Comparison of ENCODE assay signal across 10 cellular contexts in genomic region chr17:43014946-43015519, GRCh38. TPM values are rescaled to one million over a fixed set of nuclear protein-coding genes. Genes with fewer than 3 reads are reported as not detected.
DNase-seq lines count a peak whose midpoint lies in the region; ATAC-seq and TF ChIP-seq lines count a peak whose summit lies in the region.
"Had no signal": no experiment of that assay in that cellular context is flagged by ENCODE, and none has a peak within 500 bp of the region (broad histone marks: within the 10 kb centered on the region; RNA-seq: fewer than 3 reads in every experiment).

No MANE protein-coding gene starts in this region.

- no peaks in the 10 kb centered on the region for H3K4me1 ChIP-seq in CD4-positive, CD25-positive, alpha-beta regulatory T cell (ENCODE audit: control insufficient read depth, insufficient read depth, low read length, poor library complexity, severe bottlenecking)
- H3K4me1 ChIP-seq in Peyer's patch (peaks cover 0 to 56% (median 0%) of the 10 kb centered on the region in 4 donors), left ventricle myocardium inferior (peaks cover 91% of the 10 kb centered on the region), parathyroid adenoma (peaks cover 3% of the 10 kb centered on the region)

- no peak for TF ChIP-seq POLR2A in Peyer's patch (IDR thresholded peaks at IDR 0.05)

- no peak overlapping the region for H3K4me3 Mint-ChIP-seq in CD4-positive, CD25-positive, alpha-beta regulatory T cell

- H3K27me3 ChIP-seq in CD4-positive, CD25-positive, alpha-beta regulatory T cell (ENCODE audit: control insufficient read depth, insufficient read depth, low read length): no peaks in the 10 kb centered on the region
- H3K27me3 ChIP-seq in Peyer's patch: no peaks in the 10 kb centered on the region
- H3K27me3 ChIP-seq in left ventricle myocardium inferior (ENCODE audit: low read depth): no peaks in the 10 kb centered on the region
- no peaks in the 10 kb centered on the region for H3K27me3 ChIP-seq in parathyroid adenoma (ENCODE audit: control insufficient read depth, insufficient read depth, low read length)

- intact Hi-C loops in left ventricle myocardium inferior (cut with micrococcal nuclease): no loop called here

- no peak for DNase-seq in CD4-positive, CD25-positive, alpha-beta regulatory T cell
- DNase-seq in Peyer's patch (no peak), left ventricle myocardium inferior (no peak), ecto neural progenitor cell (ENCODE audit: low spot score) (no peak), HCEC 1CT (no peak)
- DNase-seq: COR-L47, SIG-M5 had no signal

- no peak overlapping the region for H2AFZ ChIP-seq in parathyroid adenoma

- H3K4me2 ChIP-seq in parathyroid adenoma (ENCODE audit: low read length): no peak overlapping the region

- H3K4me1 Mint-ChIP-seq in CD4-positive, CD25-positive, alpha-beta regulatory T cell: peaks cover 10 to 37% (median 22%) of the 10 kb centered on the region in 4 donors

- H3K36me3 Mint-ChIP-seq in CD4-positive, CD25-positive, alpha-beta regulatory T cell: peaks cover 17% of the 10 kb centered on the region

- peaks cover 25% of the 10 kb centered on the region for H3K36me3 ChIP-seq in CD4-positive, CD25-positive, alpha-beta regulatory T cell (ENCODE audit: control insufficient read depth, insufficient read depth, low read length)
- peaks cover 0 to 46% (median 0%) of the 10 kb centered on the region in 3 donors for H3K36me3 ChIP-seq in Peyer's patch
- peaks cover 45% of the 10 kb centered on the region for H3K36me3 ChIP-seq in left ventricle myocardium inferior
- no peaks in the 10 kb centered on the region for H3K36me3 ChIP-seq in parathyroid adenoma (ENCODE audit: control insufficient read depth, insufficient read depth, low read length)

- no peaks in the 10 kb centered on the region for H3K27me3 Mint-ChIP-seq in CD4-positive, CD25-positive, alpha-beta regulatory T cell

- H3K79me2 ChIP-seq in parathyroid adenoma: no peaks in the 10 kb centered on the region

- no peak overlapping the region for H3K9ac ChIP-seq in parathyroid adenoma

- H3K27ac Mint-ChIP-seq in CD4-positive, CD25-positive, alpha-beta regulatory T cell: peak overlapping the region in 2 of 3 donors; percentile 62 to 76

- ATAC-seq in CD4-positive, CD25-positive, alpha-beta regulatory T cell (ENCODE audit: low read depth in 2 of 2): no peak
- ATAC-seq in GM21381 (IDR thresholded peaks at IDR 0.05; ENCODE audit: unreplicated experiment) (no peak), GM19023 (IDR thresholded peaks at IDR 0.05; ENCODE audit: unreplicated experiment) (no peak)

- no peaks in the 10 kb centered on the region for H3K9me3 ChIP-seq in CD4-positive, CD25-positive, alpha-beta regulatory T cell (ENCODE audit: control insufficient read depth in 2 of 2, low read length in 2 of 2)
- no peaks in the 10 kb centered on the region for H3K9me3 ChIP-seq in Peyer's patch
- no peaks in the 10 kb centered on the region for H3K9me3 ChIP-seq in left ventricle myocardium inferior (replicated peaks)
- H3K9me3 ChIP-seq in parathyroid adenoma (ENCODE audit: control insufficient read depth, low read length): no peaks in the 10 kb centered on the region

- H3K4me3 ChIP-seq in CD4-positive, CD25-positive, alpha-beta regulatory T cell (ENCODE audit: low read depth, low read length): no peak overlapping the region
- no peak overlapping the region for H3K4me3 ChIP-seq in Peyer's patch
- H3K4me3 ChIP-seq in left ventricle myocardium inferior: no peak overlapping the region
- H3K4me3 ChIP-seq in parathyroid adenoma (ENCODE audit: low read depth, low read length): no peak overlapping the region

- TF ChIP-seq CTCF in Peyer's patch (IDR thresholded peaks at IDR 0.05) (no peak), left ventricle myocardium inferior (IDR thresholded peaks at IDR 0.05; ENCODE audit: borderline replicate concordance) (no peak), parathyroid adenoma (IDR thresholded peaks at IDR 0.05) (no peak)

- no peak overlapping the region for H3K27ac ChIP-seq in CD4-positive, CD25-positive, alpha-beta regulatory T cell (ENCODE audit: insufficient read depth, low read length, poor library complexity, severe bottlenecking)
- H3K27ac ChIP-seq in Peyer's patch (peak overlapping the region in 3 of 4 donors; percentile 17 to 52 (median 44)), left ventricle myocardium inferior (replicated peaks) (peak overlapping the region; percentile 86), parathyroid adenoma (peak overlapping the region; percentile 49)

- H3K9me3 Mint-ChIP-seq in CD4-positive, CD25-positive, alpha-beta regulatory T cell: no peaks in the 10 kb centered on the region

RNA-seq across cellular contexts. Expression of gene VAT1, which starts 7.2 kb away (rescaled TPM):
- total RNA-seq in CD4-positive, CD25-positive, alpha-beta regulatory T cell: 21.9 TPM
- polyA plus RNA-seq in CD4-positive, CD25-positive, alpha-beta regulatory T cell: 10 to 100 TPM; 40.6 to 51.4 (median 49.1) TPM
- total RNA-seq in Peyer's patch: 10 to 100 TPM; 52.8 to 97.8 (median 71.5) TPM
- total RNA-seq in left ventricle myocardium inferior: 68.2 TPM

RNA-seq across cellular contexts. Expression of gene IFI35, which starts 8.4 kb away (rescaled TPM):
- total RNA-seq in CD4-positive, CD25-positive, alpha-beta regulatory T cell: 38.3 TPM
- 10 to 100 TPM; 62.9 to 87.6 (median 71.8) TPM for polyA plus RNA-seq in CD4-positive, CD25-positive, alpha-beta regulatory T cell
- 10 to 100 TPM; 60.1 to 85.8 (median 73.4) TPM for total RNA-seq in Peyer's patch
- total RNA-seq in left ventricle myocardium inferior: 11.5 TPM

RNA-seq across cellular contexts. Expression of gene RND2, which starts 10.0 kb away (rescaled TPM):
- total RNA-seq in CD4-positive, CD25-positive, alpha-beta regulatory T cell: not detected
- under 1 TPM in 3 of 4 donors, not detected in 1; 0.05 to 0.18 (median 0.08) TPM for polyA plus RNA-seq in CD4-positive, CD25-positive, alpha-beta regulatory T cell
- total RNA-seq in Peyer's patch (1 to 10 TPM in 1 of 4 donors, under 1 TPM in 3; 0.27 to 1.7 (median 0.32) TPM), left ventricle myocardium inferior (0.85 TPM)

RNA-seq across cellular contexts. Expression of gene RPL27, which starts 16.8 kb away (rescaled TPM):
- total RNA-seq in CD4-positive, CD25-positive, alpha-beta regulatory T cell: 881 TPM
- 1,000 to 10,000 TPM; 1,558 to 2,241 (median 2,024) TPM for polyA plus RNA-seq in CD4-positive, CD25-positive, alpha-beta regulatory T cell
- 1,000 to 10,000 TPM in 1 of 4 donors, 100 to 1,000 TPM in 3; 331 to 1,066 (median 442) TPM for total RNA-seq in Peyer's patch
- total RNA-seq in left ventricle myocardium inferior: 759 TPM

RNA-seq across cellular contexts. Expression of gene RUNDC1, which starts 34.7 kb away (rescaled TPM):
- 14.9 TPM for total RNA-seq in CD4-positive, CD25-positive, alpha-beta regulatory T cell
- polyA plus RNA-seq in CD4-positive, CD25-positive, alpha-beta regulatory T cell: 10 to 100 TPM; 10.6 to 15.2 (median 13.2) TPM
- total RNA-seq in Peyer's patch (10 to 100 TPM; 17.2 to 37.3 (median 26.9) TPM), left ventricle myocardium inferior (12.1 TPM)
